23 cellular contexts compared by ENCODE assay signal in genomic region chr2:133810559-133810958, GRCh38.
"Had no signal": no experiment of that assay in that cellular context is flagged by ENCODE, and none has a peak within 500 bp of the region (broad histone marks: within the 10 kb centered on the region; RNA-seq: fewer than 3 reads in every experiment).

No MANE protein-coding gene starts in this region.

- DNase-seq: activated CD4-positive, alpha-beta T cell treated with anti-CD3 and anti-CD28 coated beads for 4 hours; activated CD4-positive, alpha-beta T cell treated with anti-CD3 and anti-CD28 coated beads, Interleukin-2, amount 50 U/mL, for 48 hours; activated CD8-positive, alpha-beta memory T cell treated with anti-CD3 and anti-CD28 coated beads, Interleukin-2, amount 50 U/mL, for 48 hours; activated naive CD4-positive, alpha-beta T cell; activated T-cell treated with anti-CD3 and anti-CD28 coated beads, Interleukin-2, amount 50 U/mL, for 4 hours; amygdala; cerebellar nuclear complex; endodermal cell; foreskin fibroblast; heart right ventricle; left colon; mesendoderm; mucosa of descending colon; retina; spleen; stimulated activated CD4-positive, alpha-beta T cell treated with anti-CD3 and anti-CD28 coated beads, Interleukin-4, amount 100 ng/mL, for 1 hour; stimulated activated naive CD8-positive, alpha-beta T cell treated with anti-CD3 and anti-CD28 coated beads, Interleukin-15, Interleukin-2, amounts not matched to agents 100 U/mL and 50 U/mL, for 24 hours; T-helper 1 cell; upper lobe of left lung had no signal

- H3K27ac ChIP-seq: coronary artery, epithelial cell of prostate, heart right ventricle, spleen, upper lobe of left lung had no signal

- H3K9me3 ChIP-seq: mucosa of descending colon, upper lobe of left lung had no signal

- H3K27me3 ChIP-seq: heart right ventricle, upper lobe of left lung had no signal

- H3K4me3 ChIP-seq: coronary artery, heart right ventricle, mucosa of descending colon, spleen, upper lobe of left lung had no signal

- H3K4me1 ChIP-seq: heart right ventricle, spleen, upper lobe of left lung had no signal

- ATAC-seq: activated T-cell treated with anti-CD3 and anti-CD28 coated beads, Interleukin-2, amount 50 U/mL, for 4 hours; heart right ventricle; left colon; mucosa of descending colon; stimulated activated naive CD8-positive, alpha-beta T cell treated with anti-CD3 and anti-CD28 coated beads, Interleukin-15, Interleukin-2, amounts not matched to agents 100 U/mL and 50 U/mL, for 24 hours had no signal

- FAIRE-seq: keratinocyte, TTC549 had no signal

- H3K36me3 ChIP-seq: heart right ventricle, spleen, upper lobe of left lung had no signal
